Comparison of ENCODE assay signal across 8 cellular contexts in the genomic region with DNA sequence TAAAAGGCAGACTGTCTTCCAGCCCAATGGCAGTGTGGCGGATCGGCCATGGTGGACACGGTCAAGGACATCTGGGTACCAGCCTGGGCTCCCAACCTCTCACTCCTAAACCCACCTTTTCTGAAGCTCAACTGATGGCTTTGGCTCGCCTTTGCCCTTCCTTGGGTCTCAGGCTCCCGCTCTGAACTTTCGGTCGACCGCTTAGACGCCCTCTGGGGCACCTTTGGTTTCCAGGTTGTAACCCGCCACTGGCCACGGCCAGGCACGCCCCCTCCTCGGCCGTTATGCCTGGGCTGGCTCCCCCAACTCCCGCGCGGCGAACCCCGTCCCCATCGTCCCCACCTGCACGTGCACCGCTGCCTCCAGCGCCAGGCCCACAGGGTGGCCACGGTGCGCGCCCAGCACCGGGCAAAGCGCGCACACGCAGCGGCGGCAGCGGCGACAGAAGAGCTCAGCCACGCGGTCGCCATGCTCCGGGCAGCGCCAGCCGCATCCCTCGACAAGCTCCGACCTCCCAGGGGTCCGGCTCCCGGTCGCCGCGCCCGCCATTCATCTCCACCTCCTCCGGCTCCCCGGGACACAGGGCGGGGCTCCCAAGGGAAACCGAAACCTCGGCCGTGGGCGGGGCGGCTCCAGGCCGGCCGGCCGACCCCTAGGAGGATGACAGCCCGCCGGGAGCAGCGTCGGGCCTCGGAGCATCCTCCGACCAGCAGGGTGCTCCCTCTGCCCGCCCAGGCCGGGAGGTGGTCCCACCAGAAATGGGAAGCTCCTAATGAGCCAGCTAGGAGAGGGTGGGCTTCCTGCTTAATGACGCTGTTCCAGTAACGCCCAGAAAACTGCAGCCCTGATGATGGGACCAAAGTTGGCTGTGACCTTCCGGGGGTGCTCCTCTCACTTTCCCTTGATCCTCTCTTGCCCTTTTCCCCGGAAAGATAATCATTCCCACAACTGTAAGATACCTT. TPM values are rescaled to one million over a fixed set of nuclear protein-coding genes. Genes with fewer than 3 reads are reported as not detected.
DNase-seq lines count a peak whose midpoint lies in the region; ATAC-seq, FAIRE-seq and TF ChIP-seq lines count a peak whose summit lies in the region.

A gene with protein sequence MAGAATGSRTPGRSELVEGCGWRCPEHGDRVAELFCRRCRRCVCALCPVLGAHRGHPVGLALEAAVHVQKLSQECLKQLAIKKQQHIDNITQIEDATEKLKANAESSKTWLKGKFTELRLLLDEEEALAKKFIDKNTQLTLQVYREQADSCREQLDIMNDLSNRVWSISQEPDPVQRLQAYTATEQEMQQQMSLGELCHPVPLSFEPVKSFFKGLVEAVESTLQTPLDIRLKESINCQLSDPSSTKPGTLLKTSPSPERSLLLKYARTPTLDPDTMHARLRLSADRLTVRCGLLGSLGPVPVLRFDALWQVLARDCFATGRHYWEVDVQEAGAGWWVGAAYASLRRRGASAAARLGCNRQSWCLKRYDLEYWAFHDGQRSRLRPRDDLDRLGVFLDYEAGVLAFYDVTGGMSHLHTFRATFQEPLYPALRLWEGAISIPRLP (minus strand): TSS at position 583 of the 962 bp plus-strand sequence. CDS start 34 bp downstream, at position 549.

- DNase-seq in GM12892 (ENCODE audit: insufficient read length) (peak; percentile 75), HFF-Myc (ENCODE audit: extremely low read depth, low read depth) (peak; percentile 32), NCI-H1105 (lab: John Stamatoyannopoulos, UW) (peak; percentile 28), WTC11 (ENCODE audit: low spot score) (peak; percentile 73), choroid plexus epithelial cell (ENCODE audit: low read depth) (peak; percentile 52), left lobe of liver (ENCODE audit: low spot score) (peak; percentile 81), NCI-H446 treated with DMSO at 0.1 percent for 48 hours (lab: John Stamatoyannopoulos, UW) (no peak)
- DNase-seq in stimulated activated CD4-positive, alpha-beta T cell treated with anti-CD3 and anti-CD28 coated beads, Interleukin-4, amount 100 ng/mL, for 24 hours, result peak; percentile 56

- H3K27me3 Mint-ChIP-seq in WTC11 (ENCODE audit: low read depth), result peaks cover 20% of the 10 kb centered on the region

- H3K36me3 Mint-ChIP-seq in WTC11, result no peaks in the 10 kb centered on the region; the same call in 1 of the 2 replicates

- CTCF ChIA-PET in WTC11 (lab: Charles Lee), result interaction anchor here (0.6 to 2.7 kb wide), 23 partner anchors 14 to 167 kb away, joined by 3 to 12 read pairs (median 4); a partner anchor contains a TSS

- peak; percentile 57; the same call in 1 of the 2 replicates for TF ChIP-seq POLR2A in GM12892 (IDR thresholded peaks at IDR 0.05; ENCODE audit: low read depth, low read length)

- no peak within 1 kb of the TSS; the same call in 1 of the 2 replicates for H3K27ac Mint-ChIP-seq in WTC11

- no peaks in the 10 kb centered on the region for H3K9me3 Mint-ChIP-seq in WTC11

- peak within 1 kb of the TSS; percentile 66 for H3K4me3 Mint-ChIP-seq in WTC11

- H3K4me3 ChIP-seq in HFF-Myc (replicated peaks; ENCODE audit: low read depth, low read length) (peak within 1 kb of the TSS; percentile 82), choroid plexus epithelial cell (ENCODE audit: low read depth, low read length) (peak within 1 kb of the TSS; percentile 67)

- ATAC-seq in WTC11 (peak; percentile 76), left lobe of liver (peak; percentile 87)

- POLR2A ChIA-PET in WTC11 (lab: Charles Lee), result interaction anchor here (1.2 to 1.8 kb wide), 2 partner anchors 27 to 144 kb away, joined by 3 to 4 read pairs; no protein-coding TSS in a partner anchor

- H3K4me1 Mint-ChIP-seq in WTC11, result peaks cover 19% of the 10 kb centered on the region

- peak; percentile 78 for FAIRE-seq in GM12892 (lab: Jason Lieb, UNC)

- TF ChIP-seq CTCF in HFF-Myc (IDR thresholded peaks at IDR 0.05; ENCODE audit: low read depth, low read length, missing control alignments) (peak; percentile 27), WTC11 (IDR thresholded peaks at IDR 0.05) (no peak), choroid plexus epithelial cell (conservative IDR thresholded peaks at IDR 0.05; ENCODE audit: low read depth, low read length) (no peak)

TF ChIP-seq in WTC11, 78 proteins besides CTCF, POLR2A, EP300 and RAD21 (continues in another document):
- no peak for TF ChIP-seq NFATC4 (CRISPR knock-in tag; IDR thresholded peaks at IDR 0.05)
- TF ChIP-seq OVOL2 (CRISPR knock-in tag; IDR thresholded peaks at IDR 0.05; ENCODE audit: borderline replicate concordance), result no peak
- TF ChIP-seq, protein P1, sequence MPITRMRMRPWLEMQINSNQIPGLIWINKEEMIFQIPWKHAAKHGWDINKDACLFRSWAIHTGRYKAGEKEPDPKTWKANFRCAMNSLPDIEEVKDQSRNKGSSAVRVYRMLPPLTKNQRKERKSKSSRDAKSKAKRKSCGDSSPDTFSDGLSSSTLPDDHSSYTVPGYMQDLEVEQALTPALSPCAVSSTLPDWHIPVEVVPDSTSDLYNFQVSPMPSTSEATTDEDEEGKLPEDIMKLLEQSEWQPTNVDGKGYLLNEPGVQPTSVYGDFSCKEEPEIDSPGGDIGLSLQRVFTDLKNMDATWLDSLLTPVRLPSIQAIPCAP (CRISPR knock-in tag; IDR thresholded peaks at IDR 0.05), result peak; percentile 91
- no peak for TF ChIP-seq SOX15 (CRISPR knock-in tag; IDR thresholded peaks at IDR 0.05)
- TF ChIP-seq, protein P2, sequence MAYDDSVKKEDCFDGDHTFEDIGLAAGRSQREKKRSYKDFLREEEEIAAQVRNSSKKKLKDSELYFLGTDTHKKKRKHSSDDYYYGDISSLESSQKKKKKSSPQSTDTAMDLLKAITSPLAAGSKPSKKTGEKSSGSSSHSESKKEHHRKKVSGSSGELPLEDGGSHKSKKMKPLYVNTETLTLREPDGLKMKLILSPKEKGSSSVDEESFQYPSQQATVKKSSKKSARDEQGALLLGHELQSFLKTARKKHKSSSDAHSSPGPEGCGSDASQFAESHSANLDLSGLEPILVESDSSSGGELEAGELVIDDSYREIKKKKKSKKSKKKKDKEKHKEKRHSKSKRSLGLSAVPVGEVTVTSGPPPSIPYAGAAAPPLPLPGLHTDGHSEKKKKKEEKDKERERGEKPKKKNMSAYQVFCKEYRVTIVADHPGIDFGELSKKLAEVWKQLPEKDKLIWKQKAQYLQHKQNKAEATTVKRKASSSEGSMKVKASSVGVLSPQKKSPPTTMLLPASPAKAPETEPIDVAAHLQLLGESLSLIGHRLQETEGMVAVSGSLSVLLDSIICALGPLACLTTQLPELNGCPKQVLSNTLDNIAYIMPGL (CRISPR knock-in tag; IDR thresholded peaks at IDR 0.05), result peak; percentile 85
- TF ChIP-seq, protein P3, sequence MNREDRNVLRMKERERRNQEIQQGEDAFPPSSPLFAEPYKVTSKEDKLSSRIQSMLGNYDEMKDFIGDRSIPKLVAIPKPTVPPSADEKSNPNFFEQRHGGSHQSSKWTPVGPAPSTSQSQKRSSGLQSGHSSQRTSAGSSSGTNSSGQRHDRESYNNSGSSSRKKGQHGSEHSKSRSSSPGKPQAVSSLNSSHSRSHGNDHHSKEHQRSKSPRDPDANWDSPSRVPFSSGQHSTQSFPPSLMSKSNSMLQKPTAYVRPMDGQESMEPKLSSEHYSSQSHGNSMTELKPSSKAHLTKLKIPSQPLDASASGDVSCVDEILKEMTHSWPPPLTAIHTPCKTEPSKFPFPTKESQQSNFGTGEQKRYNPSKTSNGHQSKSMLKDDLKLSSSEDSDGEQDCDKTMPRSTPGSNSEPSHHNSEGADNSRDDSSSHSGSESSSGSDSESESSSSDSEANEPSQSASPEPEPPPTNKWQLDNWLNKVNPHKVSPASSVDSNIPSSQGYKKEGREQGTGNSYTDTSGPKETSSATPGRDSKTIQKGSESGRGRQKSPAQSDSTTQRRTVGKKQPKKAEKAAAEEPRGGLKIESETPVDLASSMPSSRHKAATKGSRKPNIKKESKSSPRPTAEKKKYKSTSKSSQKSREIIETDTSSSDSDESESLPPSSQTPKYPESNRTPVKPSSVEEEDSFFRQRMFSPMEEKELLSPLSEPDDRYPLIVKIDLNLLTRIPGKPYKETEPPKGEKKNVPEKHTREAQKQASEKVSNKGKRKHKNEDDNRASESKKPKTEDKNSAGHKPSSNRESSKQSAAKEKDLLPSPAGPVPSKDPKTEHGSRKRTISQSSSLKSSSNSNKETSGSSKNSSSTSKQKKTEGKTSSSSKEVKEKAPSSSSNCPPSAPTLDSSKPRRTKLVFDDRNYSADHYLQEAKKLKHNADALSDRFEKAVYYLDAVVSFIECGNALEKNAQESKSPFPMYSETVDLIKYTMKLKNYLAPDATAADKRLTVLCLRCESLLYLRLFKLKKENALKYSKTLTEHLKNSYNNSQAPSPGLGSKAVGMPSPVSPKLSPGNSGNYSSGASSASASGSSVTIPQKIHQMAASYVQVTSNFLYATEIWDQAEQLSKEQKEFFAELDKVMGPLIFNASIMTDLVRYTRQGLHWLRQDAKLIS (CRISPR knock-in tag; IDR thresholded peaks at IDR 0.05; ENCODE audit: borderline replicate concordance), result peak; percentile 73; the same call in 1 of the 2 replicates
- peak; percentile 98 for TF ChIP-seq ZNF138 (CRISPR knock-in tag; conservative IDR thresholded peaks at IDR 0.05)
- TF ChIP-seq, protein P4, sequence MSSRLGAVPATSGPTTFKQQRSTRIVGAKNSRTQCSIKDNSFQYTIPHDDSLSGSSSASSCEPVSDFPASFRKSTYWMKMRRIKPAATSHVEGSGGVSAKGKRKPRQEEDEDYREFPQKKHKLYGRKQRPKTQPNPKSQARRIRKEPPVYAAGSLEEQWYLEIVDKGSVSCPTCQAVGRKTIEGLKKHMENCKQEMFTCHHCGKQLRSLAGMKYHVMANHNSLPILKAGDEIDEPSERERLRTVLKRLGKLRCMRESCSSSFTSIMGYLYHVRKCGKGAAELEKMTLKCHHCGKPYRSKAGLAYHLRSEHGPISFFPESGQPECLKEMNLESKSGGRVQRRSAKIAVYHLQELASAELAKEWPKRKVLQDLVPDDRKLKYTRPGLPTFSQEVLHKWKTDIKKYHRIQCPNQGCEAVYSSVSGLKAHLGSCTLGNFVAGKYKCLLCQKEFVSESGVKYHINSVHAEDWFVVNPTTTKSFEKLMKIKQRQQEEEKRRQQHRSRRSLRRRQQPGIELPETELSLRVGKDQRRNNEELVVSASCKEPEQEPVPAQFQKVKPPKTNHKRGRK (CRISPR knock-in tag; IDR thresholded peaks at IDR 0.05; ENCODE audit: borderline replicate concordance), result no peak
- TF ChIP-seq ZNF671 (CRISPR knock-in tag; IDR thresholded peaks at IDR 0.05), result no peak
- TF ChIP-seq TEAD1 (CRISPR knock-in tag; IDR thresholded peaks at IDR 0.05), result peak; percentile 84

RNA-seq across cellular contexts. Expression of the gene that starts here (rescaled TPM):
- polyA plus RNA-seq in GM12892 (2012; ENCODE audit: missing spikeins), result 20.8 TPM
- total RNA-seq in WTC11 (2021), result 11.9 to 18.4 TPM (median 18.2 TPM) in 3 replicates
- 37.2 TPM for total RNA-seq in left lobe of liver
